In genomic region chr1:28144203-28145135, GRCh38 we compare ENCODE assay signal across 1 cellular context.
TF ChIP-seq lines count a peak whose summit lies in the region.

No MANE protein-coding gene starts in this region.

TF ChIP-seq in K562, 482 proteins besides CTCF, POLR2A, EP300 and RAD21 (continued from another document):
- TF ChIP-seq ZNF609 (CRISPR knock-in tag; IDR thresholded peaks at IDR 0.05; ENCODE audit: borderline replicate concordance) (peak; percentile 72; the same call in 1 of the 2 replicates), NR2C1 (IDR thresholded peaks at IDR 0.05) (0 out of 2 replicates have a peak, but pooled peaks have one; percentile 20), NR2C1 (tag; IDR thresholded peaks at IDR 0.05) (no peak), ARID1B (IDR thresholded peaks at IDR 0.05) (peak; percentile 54; the same call in 1 of the 2 replicates), EHMT2 (IDR thresholded peaks at IDR 0.05) (peak; percentile 89), CREBBP (IDR thresholded peaks at IDR 0.05; ENCODE audit: low read depth, low read length) (peak; percentile 11), CEBPG (CRISPR knock-in tag; IDR thresholded peaks at IDR 0.05) (no peak), CEBPG (tag; conservative IDR thresholded peaks at IDR 0.05 in 1 of 2, IDR thresholded peaks at IDR 0.05 in 1 of 2) (0 out of 4 replicates have a peak, but pooled peaks of 1 of the 2 experiments have one; percentile 39), KDM1A (IDR thresholded peaks at IDR 0.05) (0 out of 4 replicates have a peak, but pooled peaks of 1 of the 2 experiments have one; percentile 14), FOS (IDR thresholded peaks at IDR 0.05; ENCODE audit: extremely low read depth, insufficient read length) (peak; percentile 58), TRIM24 (IDR thresholded peaks at IDR 0.05) (no peak), FOSL1 (tag; conservative IDR thresholded peaks at IDR 0.05) (peak; percentile 86), ZNF740 (CRISPR knock-in tag; IDR thresholded peaks at IDR 0.05) (no peak), ZNF740 (tag; IDR thresholded peaks at IDR 0.05) (no peak), NCOR1 (IDR thresholded peaks at IDR 0.05) (no peak), NR2C2 (CRISPR knock-in tag; IDR thresholded peaks at IDR 0.05) (no peak), NR2C2 (tag; IDR thresholded peaks at IDR 0.05) (peak; percentile 22; the same call in 1 of the 2 replicates), YBX1 (IDR thresholded peaks at IDR 0.05) (0 out of 2 replicates have a peak, but pooled peaks have one; percentile 64), HMBOX1 (IDR thresholded peaks at IDR 0.05) (peak; percentile 70; the same call in 1 of the 2 replicates), SMARCA4 (IDR thresholded peaks at IDR 0.05) (peak; percentile 67; the same call in 1 of the 2 replicates), ZHX1 (conservative IDR thresholded peaks at IDR 0.05; ENCODE audit: low read length) (no peak), DPF2 (IDR thresholded peaks at IDR 0.05) (peak; percentile 59), ZBTB40 (IDR thresholded peaks at IDR 0.05) (no peak), ZBTB40 (CRISPR knock-in tag; IDR thresholded peaks at IDR 0.05) (no peak), NR0B1 (IDR thresholded peaks at IDR 0.05; ENCODE audit: partially characterized antibody) (no peak), MLLT1 (IDR thresholded peaks at IDR 0.05) (peak in 1 of 2 experiments; percentile 51; a peak in 1 of 4 replicates)
